In genomic region chr1:40625076-40625475, GRCh38 we compare ENCODE assay signal across 9 cellular contexts. TPM values are rescaled to one million over a fixed set of nuclear protein-coding genes. Genes with fewer than 3 reads are reported as not detected.
DNase-seq lines count a peak whose midpoint lies in the region; TF ChIP-seq lines count a peak whose summit lies in the region.
"Had no signal": no experiment of that assay in that cellular context is flagged by ENCODE, and none has a peak within 500 bp of the region (broad histone marks: within the 10 kb centered on the region; RNA-seq: fewer than 3 reads in every experiment).

No MANE protein-coding gene starts in this region.

- peaks cover 31% of the 10 kb centered on the region for H3K36me3 ChIP-seq in BLaER1
- peaks cover 0 to 5% of the 10 kb centered on the region in 2 experiments; a peak in 1 of 3 replicates for H3K36me3 ChIP-seq in HEK293 (ENCODE audit: control insufficient read depth in 2 of 2, insufficient read depth in 1 of 2, low read length in 2 of 2)
- H3K36me3 ChIP-seq in left ventricle myocardium inferior: no peaks in the 10 kb centered on the region

- TF ChIP-seq CTCF in HEK293 (tag by site-specific recombination; IDR thresholded peaks at IDR 0.05) (peak; percentile 72), left ventricle myocardium inferior (IDR thresholded peaks at IDR 0.05; ENCODE audit: borderline replicate concordance) (peak; percentile 62)

- intact Hi-C loops in left ventricle myocardium inferior (cut with micrococcal nuclease): no loop called here

- H3K4me2 ChIP-seq in BLaER1: peak overlapping the region; percentile 91

- H3K9me3 ChIP-seq in BLaER1: peaks cover 2% of the 10 kb centered on the region
- H3K9me3 ChIP-seq in HEK293 (ENCODE audit: control insufficient read depth, insufficient read depth, low read depth, low read length): no peaks in the 10 kb centered on the region
- H3K9me3 ChIP-seq in left ventricle myocardium inferior (replicated peaks): no peaks in the 10 kb centered on the region
- H3K9me3 ChIP-seq: ascending aorta had no signal

- H3K27ac ChIP-seq in BLaER1 (peak overlapping the region; percentile 87), HEK293 (ENCODE audit: extremely low read depth, low read depth, low read length) (no peak overlapping the region), left ventricle myocardium inferior (replicated peaks) (no peak overlapping the region)
- H3K27ac ChIP-seq: ascending aorta had no signal

- no peaks in the 10 kb centered on the region for H3K27me3 ChIP-seq in BLaER1
- peaks cover 4% of the 10 kb centered on the region for H3K27me3 ChIP-seq in left ventricle myocardium inferior (ENCODE audit: low read depth)
- H3K27me3 ChIP-seq: ascending aorta had no signal

- H3K4me1 ChIP-seq in BLaER1: peaks cover 98% of the 10 kb centered on the region
- no peaks in the 10 kb centered on the region for H3K4me1 ChIP-seq in HEK293 (ENCODE audit: control insufficient read depth, insufficient read depth, low read length)
- H3K4me1 ChIP-seq in left ventricle myocardium inferior: peaks cover 5% of the 10 kb centered on the region
- H3K4me1 ChIP-seq: ascending aorta had no signal

- CTCF ChIA-PET in HEK293 (lab: Yijun Ruan, JAX): interaction anchor here (0.6 to 1.3 kb wide), 5 partner anchors 31 to 225 kb away, joined by 3 to 5 read pairs (median 4); no protein-coding TSS in a partner anchor

- H3K4me3 ChIP-seq in BLaER1 (peak overlapping the region; percentile 35), HEK293 (ENCODE audit: low read depth, low read length) (no peak overlapping the region), left ventricle myocardium inferior (no peak overlapping the region)
- H3K4me3 ChIP-seq: ascending aorta had no signal

- H3K9ac ChIP-seq in BLaER1: peak overlapping the region; percentile 79; the same call in 1 of the 2 replicates

- peaks cover 6% of the 10 kb centered on the region; the same call in 1 of the 2 replicates for H4K20me1 ChIP-seq in BLaER1

- DNase-seq in SW480 (ENCODE audit: low spot score): peak; percentile 29
- no peak for DNase-seq in left ventricle myocardium inferior
- DNase-seq in LoVo (ENCODE audit: low spot score): no peak
- DNase-seq in AG08395 (ENCODE audit: low spot score): no peak
- DNase-seq in NCI-H1930 (lab: John Stamatoyannopoulos, UW): no peak
- DNase-seq in H4 (ENCODE audit: low spot score): no peak

- POLR2A ChIA-PET in HEK293 (lab: Yijun Ruan, JAX): no interaction called here

TF ChIP-seq in HEK293, 187 proteins besides CTCF, POLR2A, EP300 and RAD21:
- TF ChIP-seq MZF1 (tag by site-specific recombination; IDR thresholded peaks at IDR 0.05; ENCODE audit: borderline replicate concordance) (no peak), ZNF704 (tag by site-specific recombination; IDR thresholded peaks at IDR 0.05) (no peak), ZNF600 (tag by site-specific recombination; IDR thresholded peaks at IDR 0.05) (no peak), KLF1 (tag by site-specific recombination; IDR thresholded peaks at IDR 0.05) (no peak), ZNF148 (tag by site-specific recombination; IDR thresholded peaks at IDR 0.05; ENCODE audit: borderline replicate concordance) (no peak), ZNF274 (IDR thresholded peaks at IDR 0.05; ENCODE audit: low read length) (no peak), ZNF274 (tag by site-specific recombination; IDR thresholded peaks at IDR 0.05; ENCODE audit: borderline replicate concordance) (no peak), GLI2 (tag by site-specific recombination; IDR thresholded peaks at IDR 0.05; ENCODE audit: borderline replicate concordance, low read depth) (no peak), WT1 (tag by site-specific recombination; IDR thresholded peaks at IDR 0.05) (no peak), ZNF2 (tag by site-specific recombination; IDR thresholded peaks at IDR 0.05) (no peak), ZIC2 (tag by site-specific recombination; IDR thresholded peaks at IDR 0.05) (no peak), ZNF211 (tag by site-specific recombination; IDR thresholded peaks at IDR 0.05; ENCODE audit: low read depth) (no peak), ZNF670 (tag by site-specific recombination; IDR thresholded peaks at IDR 0.05; ENCODE audit: low read depth) (no peak), ZNF214 (tag by site-specific recombination; IDR thresholded peaks at IDR 0.05; ENCODE audit: borderline replicate concordance) (no peak), ZNF146 (tag by site-specific recombination; IDR thresholded peaks at IDR 0.05) (no peak), SP3 (tag by site-specific recombination; IDR thresholded peaks at IDR 0.05) (no peak)

RNA-seq across cellular contexts. Expression of gene RIMS3, which starts 40.4 kb away (rescaled TPM):
- total RNA-seq in left ventricle myocardium inferior: 0.74 TPM
- total RNA-seq in H4 (2014; rRNA removed; shearing (Covaris generic)): 5.9 and 7.5 TPM in 2 replicates
